In genomic region chr6:57040011-57040410, GRCh38 we compare ENCODE assay signal across 2 cellular contexts.
A peak's percentile ranks its signal among the peaks of the same experiment; 100 is the strongest.
TF ChIP-seq lines count a peak whose summit lies in the region.

No MANE protein-coding gene starts in this region.

TF ChIP-seq in IMR-90, 13 proteins besides CTCF, POLR2A, EP300 and RAD21:
- TF ChIP-seq ELK1 (IDR thresholded peaks at IDR 0.05; ENCODE audit: borderline replicate concordance, low read depth, low read length) (no peak), NFE2L2 (IDR thresholded peaks at IDR 0.05; ENCODE audit: low read depth, low read length) (no peak), FOS (IDR thresholded peaks at IDR 0.05; ENCODE audit: low read depth, low read length) (no peak), CHD1 (IDR thresholded peaks at IDR 0.05; ENCODE audit: low read depth, low read length) (no peak), SMC3 (IDR thresholded peaks at IDR 0.05; ENCODE audit: low read depth, low read length) (no peak), MAFK (IDR thresholded peaks at IDR 0.05; ENCODE audit: low read depth, low read length) (no peak), CEBPB (IDR thresholded peaks at IDR 0.05; ENCODE audit: low read depth, low read length) (no peak), MXI1 (IDR thresholded peaks at IDR 0.05; ENCODE audit: borderline replicate concordance, low read depth, low read length) (no peak), USF2 (IDR thresholded peaks at IDR 0.05; ENCODE audit: low read depth, low read length) (no peak)

TF ChIP-seq in WTC11, 78 proteins besides CTCF, POLR2A, EP300 and RAD21:
- TF ChIP-seq SP1 (CRISPR knock-in tag; conservative IDR thresholded peaks at IDR 0.05) (no peak), HMGXB4 (CRISPR knock-in tag; IDR thresholded peaks at IDR 0.05) (no peak), FOXP1 (CRISPR knock-in tag; IDR thresholded peaks at IDR 0.05; ENCODE audit: borderline replicate concordance) (no peak), ZNF121 (CRISPR knock-in tag; IDR thresholded peaks at IDR 0.05) (0 out of 2 replicates have a peak, but pooled peaks have one; percentile 12)
